Comparison of ENCODE assay signal across 8 cellular contexts in the genomic region with DNA sequence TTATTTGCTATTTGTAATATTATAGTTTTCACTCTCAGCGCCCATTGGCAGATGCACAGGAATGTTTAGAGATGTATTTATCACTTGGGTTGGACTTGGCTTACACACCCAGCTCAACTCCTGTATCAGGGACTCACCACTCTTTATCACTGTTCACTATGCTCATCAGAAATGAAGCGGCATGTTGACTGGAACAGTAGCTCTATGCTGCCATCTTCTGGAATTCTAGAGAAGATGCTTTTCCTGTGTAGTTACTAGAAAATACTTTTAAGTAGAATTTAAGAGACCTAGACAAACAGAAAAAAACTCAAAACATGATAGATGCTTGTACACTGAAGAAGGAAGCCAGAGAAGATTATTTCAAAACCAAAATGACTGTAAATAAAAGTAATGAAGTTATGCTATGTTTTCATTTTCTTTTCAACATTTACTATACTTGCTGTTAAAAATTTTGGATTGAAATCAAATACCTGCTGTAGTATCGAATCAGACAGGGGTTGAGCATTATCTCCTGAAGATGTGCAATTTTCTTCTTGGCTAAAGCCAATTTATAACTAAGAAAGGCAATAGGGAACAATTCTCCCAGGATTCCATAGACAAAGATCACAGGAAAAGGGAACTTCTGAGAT. TPM values are rescaled to one million over a fixed set of nuclear protein-coding genes. Genes with fewer than 3 reads are reported as not detected.
DNase-seq lines count a peak whose midpoint lies in the region; ATAC-seq, FAIRE-seq and TF ChIP-seq lines count a peak whose summit lies in the region.

No MANE protein-coding gene starts in this region.

- TF ChIP-seq EP300 in H1 (IDR thresholded peaks at IDR 0.05; ENCODE audit: borderline replicate concordance in 1 of 2, low read depth in 2 of 2, low read length in 2 of 2), result no peak

- no peak overlapping the region for H2AK5ac ChIP-seq in H1 (ENCODE audit: low read depth, low read length)

- H3K56ac ChIP-seq in H1 (replicated peaks; ENCODE audit: insufficient read length, low read depth, low read length), result no peak overlapping the region

- H3K4me2 ChIP-seq in H1 (ENCODE audit: insufficient read depth in 1 of 2, low read depth in 2 of 2, low read length in 2 of 2), result no peak overlapping the region

- no peak overlapping the region for H3K18ac ChIP-seq in H1 (ENCODE audit: extremely low read depth, low read length)

- no peak overlapping the region for H3K14ac ChIP-seq in H1 (ENCODE audit: insufficient read length)

- POLR2A ChIA-PET in H1 (lab: Charles Lee; ENCODE audit: partially characterized antibody), result no interaction called here

- H3K9me3 Mint-ChIP-seq in memory B cell, result no peaks in the 10 kb centered on the region

- H3K23me2 ChIP-seq in H1 (ENCODE audit: low read depth, low read length), result no peaks in the 10 kb centered on the region

- H2BK12ac ChIP-seq in H1 (ENCODE audit: low read depth, low read length), result no peak overlapping the region

- FAIRE-seq in H1 (lab: Jason Lieb, UNC), result peak; percentile 95

- no peak overlapping the region for H3K27ac ChIP-seq in 22Rv1
- H3K27ac ChIP-seq in RWPE2 (ENCODE audit: poor library complexity, severe bottlenecking), result no peak overlapping the region
- H3K27ac ChIP-seq in H1 (ENCODE audit: low read depth, low read length), result no peak overlapping the region

- ATAC-seq in RWPE2 (ENCODE audit: low read depth), result peak; percentile 68
- peak; percentile 41 for ATAC-seq in memory B cell (ENCODE audit: low read depth)

- no peak overlapping the region for H2BK120ac ChIP-seq in H1 (replicated peaks; ENCODE audit: low read depth, low read length)

- H3K27ac Mint-ChIP-seq in memory B cell, result no peak overlapping the region

- H3K27me3 ChIP-seq in RWPE2 (ENCODE audit: insufficient read depth, poor library complexity, severe bottlenecking) (no peaks in the 10 kb centered on the region), H1 (replicated peaks in 1 of 4; ENCODE audit: control insufficient read depth in 3 of 4, extremely low read depth in 1 of 4, insufficient read depth in 3 of 4, low read length in 3 of 4) (no peaks in the 10 kb centered on the region)

- H3K9ac ChIP-seq in H1 (replicated peaks in 1 of 4; ENCODE audit: extremely low read depth in 1 of 4, low read depth in 3 of 4, low read length in 3 of 4), result no peak overlapping the region

- WGBS in H1 (ENCODE audit: extremely low coverage in 1 of 2, insufficient coverage in 1 of 2, insufficient read length in 1 of 2, insufficient replicate concordance in 2 of 2, low coverage in 1 of 2, low lambda C conversion rate in 2 of 2, missing lambda C conversion rate in 1 of 2), 2 experiments, result 32% methylated on average over 3 of the region's 3 CpGs; no CpG with 5 or more reads in 1 of the 2 experiments

- no peak overlapping the region for H3K4me3 Mint-ChIP-seq in memory B cell

- H3K4me3 ChIP-seq in RWPE2 (ENCODE audit: severe bottlenecking) (no peak overlapping the region), H1 (ENCODE audit: extremely low read depth in 1 of 4, insufficient read depth in 2 of 4, low read depth in 3 of 4, low read length in 4 of 4) (no peak overlapping the region)

- CTCF ChIA-PET in H1 (lab: Charles Lee; ENCODE audit: partially characterized antibody), result interaction anchor here (0.6 to 5.1 kb wide), 48 partner anchors 10 to 975 kb away, joined by 3 to 48 read pairs (median 4); partner anchors contain the start of gene NXPH2

- H3K4me1 Mint-ChIP-seq in memory B cell, result no peaks in the 10 kb centered on the region

- peak; percentile 87 to 91 for TF ChIP-seq RAD21 in H1 (IDR thresholded peaks at IDR 0.05 in 1 of 2, conservative IDR thresholded peaks at IDR 0.05 in 1 of 2; ENCODE audit: low read depth in 2 of 2, low read length in 2 of 2)

- H2BK5ac ChIP-seq in H1 (ENCODE audit: low read depth, low read length), result no peak overlapping the region

- no peak overlapping the region for H2AFZ ChIP-seq in H1 (ENCODE audit: low read length)

- H2BK20ac ChIP-seq in H1 (ENCODE audit: low read length), result no peak overlapping the region

- H3K4me1 ChIP-seq in RWPE2 (ENCODE audit: insufficient read depth, poor library complexity, severe bottlenecking) (no peaks in the 10 kb centered on the region), H1 (replicated peaks in 1 of 4; ENCODE audit: control insufficient read depth in 3 of 4, insufficient read depth in 4 of 4, low read length in 3 of 4) (no peaks in the 10 kb centered on the region)

- H3K36me3 Mint-ChIP-seq in memory B cell, result no peaks in the 10 kb centered on the region

- no peak overlapping the region for H2BK15ac ChIP-seq in H1 (ENCODE audit: low read length)

- no peaks in the 10 kb centered on the region for H3K79me1 ChIP-seq in H1 (ENCODE audit: low read depth, low read length)

- no peak overlapping the region for H4K8ac ChIP-seq in H1 (ENCODE audit: extremely low read depth, insufficient read depth, low read length)

- peak; percentile 26 for DNase-seq in GDM1 (lab: John Stamatoyannopoulos, UW)
- DNase-seq in HCEC 1CT, result peak; percentile 50
- peak; percentile 72 for DNase-seq in LoVo (ENCODE audit: low spot score)
- DNase-seq in RWPE2 (ENCODE audit: low spot score), result no peak
- DNase-seq in H1 (ENCODE audit: low read depth in 1 of 2, low spot score in 2 of 2), result no peak
- peak in 1 of 2 donors; percentile 42 for DNase-seq in memory B cell (ENCODE audit: low spot score in 2 of 2)
- no peak for DNase-seq in GOT3 (lab: John Stamatoyannopoulos, UW)

- no peak overlapping the region for H4K91ac ChIP-seq in H1 (replicated peaks; ENCODE audit: insufficient read length, low read length)

- H4K5ac ChIP-seq in H1 (ENCODE audit: insufficient read length, low read depth, low read length), result no peak overlapping the region

- H3K9me3 ChIP-seq in RWPE2 (ENCODE audit: severe bottlenecking), result no peaks in the 10 kb centered on the region
- no peaks in the 10 kb centered on the region; a peak in 1 of 4 replicates for H3K9me3 ChIP-seq in H1 (ENCODE audit: insufficient read depth in 2 of 2, low read depth in 1 of 2, low read length in 1 of 2)

- peak; percentile 69 for TF ChIP-seq CTCF in 22Rv1 (IDR thresholded peaks at IDR 0.05)
- peak; percentile 87 for TF ChIP-seq CTCF in RWPE2 (IDR thresholded peaks at IDR 0.05; ENCODE audit: poor library complexity, severe bottlenecking)
- TF ChIP-seq CTCF in H1 (IDR thresholded peaks at IDR 0.05; ENCODE audit: control extremely low read depth in 1 of 3, insufficient read depth in 1 of 3, low read depth in 1 of 3, low read length in 3 of 3), result peak in 2 of 3 experiments; percentile 56 to 70; a peak in 3 of 4 replicates

- no peaks in the 10 kb centered on the region for H3K79me2 ChIP-seq in H1 (ENCODE audit: control insufficient read depth in 1 of 2, insufficient read depth in 2 of 2, low read length in 2 of 2)

- H3K36me3 ChIP-seq in RWPE2 (ENCODE audit: low read depth) (no peaks in the 10 kb centered on the region), H1 (ENCODE audit: control insufficient read depth in 2 of 4, insufficient read depth in 4 of 4, low read length in 3 of 4) (no peaks in the 10 kb centered on the region)

- H3K23ac ChIP-seq in H1 (ENCODE audit: insufficient read length), result no peak overlapping the region

- no peak for TF ChIP-seq POLR2A in H1 (IDR thresholded peaks at IDR 0.05; ENCODE audit: control extremely low read depth in 1 of 2, low read depth in 2 of 2, low read length in 2 of 2)

- no peaks in the 10 kb centered on the region for H4K20me1 ChIP-seq in H1 (replicated peaks in 1 of 2; ENCODE audit: control insufficient read depth in 1 of 2, insufficient read depth in 2 of 2, low read length in 2 of 2)

- H3K4ac ChIP-seq in H1 (replicated peaks; ENCODE audit: insufficient read length, low read depth, low read length), result no peak overlapping the region

- H3K27me3 Mint-ChIP-seq in memory B cell, result peaks cover 3% of the 10 kb centered on the region

TF ChIP-seq in H1, 55 proteins besides CTCF, POLR2A, EP300 and RAD21:
- TF ChIP-seq NRF1 (IDR thresholded peaks at IDR 0.05; ENCODE audit: low read depth, low read length) (no peak), TAF1 (IDR thresholded peaks at IDR 0.05; ENCODE audit: low read depth, low read length) (no peak), SP4 (IDR thresholded peaks at IDR 0.05; ENCODE audit: low read length) (no peak), SIX5 (IDR thresholded peaks at IDR 0.05; ENCODE audit: low read depth, low read length) (no peak), GABPA (IDR thresholded peaks at IDR 0.05; ENCODE audit: borderline replicate concordance, insufficient read depth, low read length) (no peak), BACH1 (IDR thresholded peaks at IDR 0.05; ENCODE audit: low read length) (no peak), SRF (IDR thresholded peaks at IDR 0.05; ENCODE audit: low read depth, low read length) (no peak), CBX5 (IDR thresholded peaks at IDR 0.05; ENCODE audit: low read depth, low read length) (no peak), SIRT6 (IDR thresholded peaks at IDR 0.05; ENCODE audit: low read length) (no peak), TBP (IDR thresholded peaks at IDR 0.05; ENCODE audit: low read depth, low read length) (no peak), BRCA1 (IDR thresholded peaks at IDR 0.05; ENCODE audit: low read depth, low read length) (no peak), ASH2L (IDR thresholded peaks at IDR 0.05; ENCODE audit: low read length) (no peak), GTF2F1 (IDR thresholded peaks at IDR 0.05; ENCODE audit: borderline replicate concordance, low read depth, low read length) (no peak)

RNA-seq across cellular contexts. Expression of gene NXPH2, which starts 47.4 kb away (rescaled TPM):
- total RNA-seq in H1 (2021; fragmentation: NEBNext Ultra II Directional; extraction: Animal tissue kit (Norgen Biotek cat#: 25700)), result 5.6 and 6.9 TPM in 2 replicates
- 1.8 and 1.9 TPM in 2 replicates for polyA plus RNA-seq in H1 (2011; rRNA removed)
- 1.8 TPM for polyA plus RNA-seq in H1 (2011; cell fraction: cytosol; rRNA removed)
- 1.3 TPM for polyA plus RNA-seq in H1 (2011; cell fraction: nucleus; rRNA removed)
- polyA plus RNA-seq in H1 (2012, experiment 1 of 2), result 2.5 to 4.3 TPM (median 3.2 TPM) in 4 replicates
- polyA plus RNA-seq in H1 (2012, experiment 2 of 2), result 1.4 TPM
- polyA plus RNA-seq in H1 (2013, experiment 1 of 2), result 1.9 TPM
- polyA plus RNA-seq in H1 (2013, experiment 2 of 2), result 2.3 TPM
- polyA minus RNA-seq in H1 (2011; rRNA and poly(A)+ RNA removed), result 4.6 and 5.4 TPM in 2 replicates
- polyA minus RNA-seq in H1 (2011; cell fraction: cytosol; rRNA and poly(A)+ RNA removed), result 2.2 TPM
- polyA minus RNA-seq in H1 (2011; cell fraction: nucleus; rRNA and poly(A)+ RNA removed), result 2.5 TPM

Comparison
In these comparisons a context has a peak if more than half of its experiments do, and no peak if none do; other contexts are left out.
1. DNase-seq: peak in GDM1 (single experiment), HCEC 1CT (single experiment) and LoVo (single experiment); none in RWPE2 (single experiment), H1 (0 of 2) and GOT3 (single experiment).
2. Peak in every context shown above with its lines, with median percentiles within 50 percentile points of each other: CTCF ChIP-seq.